In genomic region chr1:185404864-185405568, GRCh38 we compare ENCODE assay signal across 17 cellular contexts.
A peak's percentile ranks its signal among the peaks of the same experiment; 100 is the strongest.
DNase-seq lines count a peak whose midpoint lies in the region; ATAC-seq and TF ChIP-seq lines count a peak whose summit lies in the region.
"Had no signal": no experiment of that assay in that cellular context is flagged by ENCODE, and none has a peak within 500 bp of the region (broad histone marks: within the 10 kb centered on the region; RNA-seq: fewer than 3 reads in every experiment).

No MANE protein-coding gene starts in this region.

- H3K27me3 ChIP-seq in ACC112 (ENCODE audit: insufficient read depth, low read length) (no peaks in the 10 kb centered on the region), mammary epithelial cell (ENCODE audit: insufficient read depth, low read length) (no peaks in the 10 kb centered on the region)
- H3K27me3 ChIP-seq: upper lobe of right lung had no signal

- BruUV-seq in mammary epithelial cell (replicated peaks; lab: Mats Ljungman, UMichigan): no TSS peak

- H3K36me3 ChIP-seq in ACC112 (ENCODE audit: insufficient read depth, low read length) (no peaks in the 10 kb centered on the region), mammary epithelial cell (ENCODE audit: insufficient read depth, low read length) (no peaks in the 10 kb centered on the region), mucosa of descending colon (ENCODE audit: low read depth) (no peaks in the 10 kb centered on the region)
- H3K36me3 ChIP-seq: lower lobe of right lung, upper lobe of right lung had no signal

- intact Hi-C loops in mammary epithelial cell (cut with micrococcal nuclease) (loop anchor here (5.0 to 10.0 kb wide), 5 partner anchors 37 to 270 kb away; partner anchors contain the start of gene IVNS1ABP), mucosa of descending colon (cut with DNase I, micrococcal nuclease) (no loop called here)

- CTCF ChIA-PET in mammary epithelial cell (lab: Charles Lee; ENCODE audit: low non-redundant PET): no interaction called here

- no peak overlapping the region for H3K9ac ChIP-seq in mammary epithelial cell (ENCODE audit: insufficient read depth, low read length)

- H3K79me2 ChIP-seq in ACC112 (ENCODE audit: control insufficient read depth, insufficient read depth, low read length, unreplicated experiment): no peaks in the 10 kb centered on the region
- H3K79me2 ChIP-seq in mammary epithelial cell (ENCODE audit: insufficient read depth, low read length): no peaks in the 10 kb centered on the region

- H3K27ac ChIP-seq in ACC112 (ENCODE audit: low read depth, low read length) (no peak overlapping the region), mammary epithelial cell (ENCODE audit: insufficient read depth, low read depth, low read length) (peak overlapping the region; percentile 12)
- H3K27ac ChIP-seq: lower lobe of right lung, upper lobe of right lung had no signal

- DNase-seq in NCI-H526 (lab: John Stamatoyannopoulos, UW) (peak; percentile 66 to 68), mammary epithelial cell (no peak), mucosa of descending colon (no peak), putamen (ENCODE audit: low spot score) (no peak), NCI-H2196 (lab: John Stamatoyannopoulos, UW; ENCODE audit: unreplicated experiment) (no peak), CD1c-positive myeloid dendritic cell (ENCODE audit: extremely low spot score) (no peak)
- DNase-seq: activated CD4-positive, alpha-beta T cell treated with anti-CD3 and anti-CD28 coated beads, Interleukin-2, amount 50 U/mL, for 48 hours; AML-193; Karpas-422; lower lobe of right lung; NCI-H1930; stimulated activated naive B cell treated with anti-CD40 and anti-IgM and Interleukin-4, amounts not matched to agents 10 μg/mL and 1 μg/mL and 100 μg/mL, for 72 hours; T1000; upper lobe of right lung had no signal

- dilution Hi-C loops in mammary epithelial cell (cut with HindIII; ENCODE audit: low sequenced_read_pairs): no loop called here

- H2AFZ ChIP-seq in ACC112 (ENCODE audit: low read length, unreplicated experiment) (peak overlapping the region; percentile 61), mammary epithelial cell (ENCODE audit: low read depth, low read length) (peak overlapping the region; percentile 83)

- H3K4me1 ChIP-seq in ACC112 (ENCODE audit: control insufficient read depth, insufficient read depth, low read length, unreplicated experiment) (peaks cover 9% of the 10 kb centered on the region), mammary epithelial cell (ENCODE audit: insufficient read depth, low read length) (peaks cover 42% of the 10 kb centered on the region), mucosa of descending colon (ENCODE audit: low read depth) (peaks cover 6% of the 10 kb centered on the region)
- H3K4me1 ChIP-seq: lower lobe of right lung, upper lobe of right lung had no signal

- H4K20me1 ChIP-seq in mammary epithelial cell (ENCODE audit: insufficient read depth, low read length): no peaks in the 10 kb centered on the region

- H3K9me3 ChIP-seq in mammary epithelial cell (replicated peaks; ENCODE audit: insufficient read depth, low read length) (peaks cover 5% of the 10 kb centered on the region), mucosa of descending colon (no peaks in the 10 kb centered on the region)
- H3K9me3 ChIP-seq: lower lobe of right lung, upper lobe of right lung had no signal

- in situ Hi-C loops in mammary epithelial cell (cut with MboI; ENCODE audit: low sequenced_read_pairs in 2 of 2): no loop called here

- 84% methylated on average over 7 of the region's 7 CpGs for WGBS in mammary epithelial cell (ENCODE audit: low coverage, missing lambda C conversion rate)

- H3K4me3 ChIP-seq in ACC112 (ENCODE audit: low read depth, low read length): peak overlapping the region; percentile 58; the same call in 1 of the 2 replicates
- H3K4me3 ChIP-seq in mammary epithelial cell (replicated peaks in 1 of 3; ENCODE audit: insufficient read depth in 1 of 3, low read depth in 2 of 3, low read length in 3 of 3): no peak overlapping the region
- H3K4me3 ChIP-seq in mucosa of descending colon: no peak overlapping the region
- H3K4me3 ChIP-seq: lower lobe of right lung, upper lobe of right lung had no signal

- TF ChIP-seq CTCF in mammary epithelial cell (conservative IDR thresholded peaks at IDR 0.05 in 1 of 2, IDR thresholded peaks at IDR 0.05 in 1 of 2; ENCODE audit: extremely low read depth in 1 of 2, insufficient read depth in 1 of 2, low read depth in 1 of 2, low read length in 2 of 2) (no peak), mucosa of descending colon (IDR thresholded peaks at IDR 0.05) (no peak)

- ATAC-seq in mucosa of descending colon: peak; percentile 80
- no peak for ATAC-seq in HG02938 (IDR thresholded peaks at IDR 0.05; ENCODE audit: unreplicated experiment)
- ATAC-seq: activated T-helper 17 cell treated with anti-CD3 and anti-CD28 coated beads, Interleukin-2, amount 50 U/mL, for 72 hours; lower lobe of right lung; stimulated activated naive B cell treated with anti-CD40 and anti-IgM and Interleukin-4, amounts not matched to agents 10 μg/mL and 1 μg/mL and 100 μg/mL, for 72 hours; upper lobe of right lung had no signal

- H3K4me2 ChIP-seq in mammary epithelial cell (ENCODE audit: insufficient read depth, low read depth, low read length): peak overlapping the region; percentile 59

Comparison
In these comparisons a context has a peak if more than half of its experiments do, and no peak if none do; other contexts are left out.
1. DNase-seq: peak in NCI-H526 (2 of 2); none in mammary epithelial cell (single experiment), mucosa of descending colon (0 of 3), putamen (single experiment), NCI-H2196 (single experiment) and CD1c-positive myeloid dendritic cell (single experiment).